8 cellular contexts compared by ENCODE assay signal in the genomic region with DNA sequence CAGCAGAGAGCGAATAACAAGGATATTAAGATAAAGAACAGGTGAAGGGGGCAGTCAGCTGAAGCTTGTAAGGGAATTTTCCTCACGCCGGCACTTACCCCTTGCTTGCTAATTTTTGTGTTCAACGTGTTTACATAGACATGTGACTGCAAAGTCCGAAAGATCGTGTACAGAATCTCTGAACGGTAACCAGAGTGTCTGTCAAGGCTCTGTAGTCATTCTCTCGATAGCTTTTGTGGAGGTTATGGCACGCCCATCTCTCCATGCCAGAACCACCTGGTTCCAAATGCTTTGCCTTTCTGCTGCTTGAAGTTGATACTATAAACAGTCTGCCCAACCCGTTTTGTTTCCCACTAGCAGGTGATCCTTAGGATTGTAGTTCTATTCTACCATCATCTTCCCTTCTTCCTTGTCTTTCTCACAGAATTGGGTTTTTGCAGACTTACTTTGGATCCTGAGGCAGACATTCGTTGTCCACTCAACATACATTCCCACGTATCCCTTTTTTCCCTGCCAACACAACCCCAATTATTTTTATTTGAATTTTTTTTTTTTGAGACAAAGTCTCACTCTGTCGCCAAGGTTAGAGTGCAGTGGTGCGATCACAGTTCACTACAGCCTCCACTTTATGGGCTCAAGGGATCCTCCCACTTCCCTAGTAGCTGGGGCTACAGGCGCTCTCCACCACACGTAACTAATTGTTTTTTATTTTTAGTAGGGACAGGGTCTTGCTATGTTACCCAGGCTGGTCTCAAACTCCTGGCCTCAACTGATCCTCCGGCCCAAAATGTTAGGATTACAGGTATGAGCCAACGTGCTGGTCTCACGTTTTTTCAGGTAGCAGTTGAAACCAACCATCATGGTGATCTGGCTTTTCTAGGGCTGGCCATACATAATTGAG. TPM values are rescaled to one million over a fixed set of nuclear protein-coding genes. Genes with fewer than 3 reads are reported as not detected.
DNase-seq lines count a peak whose midpoint lies in the region; ATAC-seq and TF ChIP-seq lines count a peak whose summit lies in the region.

No MANE protein-coding gene starts in this region.

- peaks cover 41% of the 10 kb centered on the region for H3F3A ChIP-seq in SK-N-SH (replicated peaks; ENCODE audit: insufficient read depth)

- H3K27me3 ChIP-seq in SK-N-SH (ENCODE audit: insufficient read depth), result no peaks in the 10 kb centered on the region
- no peaks in the 10 kb centered on the region for H3K27me3 ChIP-seq in mesendoderm (ENCODE audit: insufficient read depth, low read length, poor library complexity)
- no peaks in the 10 kb centered on the region for H3K27me3 ChIP-seq in aorta (ENCODE audit: control insufficient read depth in 1 of 2, insufficient read depth in 2 of 2, low read length in 1 of 2)

- H3K56ac ChIP-seq in mesendoderm (ENCODE audit: low read length), result peak overlapping the region; percentile 93

- H3K4me2 ChIP-seq in SK-N-SH (peak overlapping the region; percentile 84), mesendoderm (ENCODE audit: low read length) (peak overlapping the region; percentile 71)

- H3K4ac ChIP-seq in mesendoderm (ENCODE audit: low read depth, low read length), result peak overlapping the region; percentile 93

- no peaks in the 10 kb centered on the region for H3K79me1 ChIP-seq in mesendoderm (ENCODE audit: low read length)

- H4K5ac ChIP-seq in mesendoderm (ENCODE audit: low read length), result no peak overlapping the region

- H3K9ac ChIP-seq in SK-N-SH (peak overlapping the region; percentile 99), mesendoderm (ENCODE audit: low read length) (peak overlapping the region; percentile 90)

- no peak overlapping the region for H3K23ac ChIP-seq in mesendoderm (ENCODE audit: low read length)

- no peaks in the 10 kb centered on the region for H3K9me2 ChIP-seq in SK-N-SH

- H3K4me1 ChIP-seq in SK-N-SH (ENCODE audit: control insufficient read depth in 1 of 2, insufficient read depth in 2 of 2, low read depth in 1 of 2, low read length in 1 of 2) (peaks cover 2 to 10% of the 10 kb centered on the region in 2 experiments; a peak in 3 of 4 replicates), mesendoderm (ENCODE audit: control insufficient read depth, low read depth, low read length) (peaks cover 2% of the 10 kb centered on the region), aorta (ENCODE audit: control insufficient read depth in 1 of 2, insufficient read depth in 2 of 2, low read length in 2 of 2) (no peaks in the 10 kb centered on the region)

- WGBS in SK-N-SH (ENCODE audit: low lambda C conversion rate), result 42% methylated on average over 19 of the region's 19 CpGs
- WGBS in mesendoderm (ENCODE audit: extremely low coverage, insufficient coverage, low lambda C conversion rate), result no CpG with 5 or more reads among the region's 19 CpGs
- 32 to 33% methylated on average over 19 of the region's 19 CpGs for WGBS in aorta, 2 donors

- no peak for TF ChIP-seq CTCF in SK-N-SH (IDR thresholded peaks at IDR 0.05)

- TF ChIP-seq EP300 in SK-N-SH (IDR thresholded peaks at IDR 0.05; ENCODE audit: borderline replicate concordance in 1 of 2, low read depth in 1 of 2, low read length in 1 of 2), result no peak

- peaks cover 5 to 21% of the 10 kb centered on the region in 2 experiments for H3K36me3 ChIP-seq in SK-N-SH (replicated peaks in 1 of 2; ENCODE audit: control insufficient read depth in 1 of 2, insufficient read depth in 2 of 2, low read length in 1 of 2)
- H3K36me3 ChIP-seq in mesendoderm (ENCODE audit: control insufficient read depth, insufficient read depth, low read length), result no peaks in the 10 kb centered on the region
- H3K36me3 ChIP-seq in aorta (ENCODE audit: control insufficient read depth in 1 of 2, insufficient read depth in 2 of 2, low read length in 1 of 2), result no peaks in the 10 kb centered on the region

- CTCF ChIA-PET in SK-N-SH (lab: Yijun Ruan, JAX), result no interaction called here

- H2BK15ac ChIP-seq in mesendoderm (replicated peaks; ENCODE audit: low read depth), result no peak overlapping the region

- H2BK5ac ChIP-seq in mesendoderm (ENCODE audit: low read length), result no peak overlapping the region

- intact Hi-C loops in aorta (cut with DNase I), result loop anchor here in 1 of 2 donors (2.0 to 5.0 kb wide), 3 partner anchors 67 to 415 kb away; a partner anchor contains a TSS

- ATAC-seq in HG02938 (IDR thresholded peaks at IDR 0.05; ENCODE audit: unreplicated experiment) (peak; percentile 26), aorta (ENCODE audit: low FRiP score) (no peak)

- H3K9me3 ChIP-seq in SK-N-SH (no peaks in the 10 kb centered on the region), aorta (ENCODE audit: control insufficient read depth, low read length) (no peaks in the 10 kb centered on the region)

- H3K27ac ChIP-seq in SK-N-SH (ENCODE audit: low read depth in 2 of 2, low read length in 1 of 2) (peak overlapping the region; percentile 90 to 98), mesendoderm (ENCODE audit: low read depth, low read length) (peak overlapping the region; percentile 100), aorta (ENCODE audit: low read depth in 1 of 2, low read length in 2 of 2) (peak overlapping the region; percentile 91 to 93)

- peaks cover 29% of the 10 kb centered on the region for H4K20me1 ChIP-seq in SK-N-SH (ENCODE audit: insufficient read depth)

- TF ChIP-seq RAD21 in SK-N-SH (IDR thresholded peaks at IDR 0.05; ENCODE audit: low read length), result no peak

- in situ Hi-C loops in KBM-7 (cut with MboI; ENCODE audit: low pct_unique_long_range_greater_than_20kb, low sequenced_read_pairs), result no loop called here

- H3K18ac ChIP-seq in mesendoderm (ENCODE audit: low read length), result peak overlapping the region; percentile 100

- peaks cover 52% of the 10 kb centered on the region for H3K79me2 ChIP-seq in SK-N-SH (ENCODE audit: insufficient read depth)
- H3K79me2 ChIP-seq in mesendoderm (ENCODE audit: control insufficient read depth, insufficient read depth, low read length), result peaks cover 34% of the 10 kb centered on the region

- no peak overlapping the region for H2BK120ac ChIP-seq in mesendoderm (ENCODE audit: low read depth, low read length)

- H2AFZ ChIP-seq in SK-N-SH (ENCODE audit: low read depth), result peak overlapping the region; percentile 53

- peak overlapping the region; percentile 70 to 98 for H3K4me3 ChIP-seq in SK-N-SH (ENCODE audit: low read depth in 2 of 2, low read length in 1 of 2)
- H3K4me3 ChIP-seq in mesendoderm (ENCODE audit: low read length), result peak overlapping the region; percentile 76
- peak overlapping the region; percentile 91 to 97 for H3K4me3 ChIP-seq in aorta (ENCODE audit: low read length in 2 of 2)

- POLR2A ChIA-PET in SK-N-SH (lab: Yijun Ruan, JAX), result no interaction called here

- DNase-seq in EL (peak; percentile 40), SK-N-SH (peak; percentile 27), dedifferentiated amniotic fluid mesenchymal stem cell (ENCODE audit: extremely low spot score) (peak; percentile 22), mesendoderm (peak; percentile 30), aorta (no peak), KBM-7 (no peak)
- DNase-seq in stimulated activated CD4-positive, alpha-beta T cell treated with anti-CD3 and anti-CD28 coated beads, Interleukin-4, amount 100 ng/mL, for 1 hour, result no peak

- no peak overlapping the region for H2AK5ac ChIP-seq in mesendoderm (ENCODE audit: low read length)

- H4K8ac ChIP-seq in mesendoderm (ENCODE audit: low read depth, low read length), result no peak overlapping the region

TF ChIP-seq in SK-N-SH, 30 proteins besides CTCF, POLR2A, EP300 and RAD21 (continues in another document):
- TF ChIP-seq ELF1 (IDR thresholded peaks at IDR 0.05) (no peak), TEAD4 (IDR thresholded peaks at IDR 0.05; ENCODE audit: borderline replicate concordance, insufficient read depth) (no peak), TAF1 (IDR thresholded peaks at IDR 0.05; ENCODE audit: borderline replicate concordance, low read depth, low read length) (no peak), TCF12 (IDR thresholded peaks at IDR 0.05) (no peak), GATA2 (CRISPR knock-in tag; IDR thresholded peaks at IDR 0.05) (no peak), FOXJ3 (CRISPR knock-in tag; IDR thresholded peaks at IDR 0.05) (no peak), FOXM1 (IDR thresholded peaks at IDR 0.05; ENCODE audit: low read depth) (no peak), MXI1 (IDR thresholded peaks at IDR 0.05; ENCODE audit: low read depth, low read length) (peak; percentile 91), CHD2 (IDR thresholded peaks at IDR 0.05; ENCODE audit: low read length, partially characterized antibody) (no peak)
- TF ChIP-seq, protein P1, sequence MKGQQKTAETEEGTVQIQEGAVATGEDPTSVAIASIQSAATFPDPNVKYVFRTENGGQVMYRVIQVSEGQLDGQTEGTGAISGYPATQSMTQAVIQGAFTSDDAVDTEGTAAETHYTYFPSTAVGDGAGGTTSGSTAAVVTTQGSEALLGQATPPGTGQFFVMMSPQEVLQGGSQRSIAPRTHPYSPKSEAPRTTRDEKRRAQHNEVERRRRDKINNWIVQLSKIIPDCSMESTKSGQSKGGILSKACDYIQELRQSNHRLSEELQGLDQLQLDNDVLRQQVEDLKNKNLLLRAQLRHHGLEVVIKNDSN (IDR thresholded peaks at IDR 0.05; ENCODE audit: borderline replicate concordance, low read depth), result no peak
- TF ChIP-seq, protein P2, sequence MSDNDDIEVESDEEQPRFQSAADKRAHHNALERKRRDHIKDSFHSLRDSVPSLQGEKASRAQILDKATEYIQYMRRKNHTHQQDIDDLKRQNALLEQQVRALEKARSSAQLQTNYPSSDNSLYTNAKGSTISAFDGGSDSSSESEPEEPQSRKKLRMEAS (IDR thresholded peaks at IDR 0.05; ENCODE audit: low read depth), result peak; percentile 42; the same call in 1 of the 2 replicates
- TF ChIP-seq, protein P3, sequence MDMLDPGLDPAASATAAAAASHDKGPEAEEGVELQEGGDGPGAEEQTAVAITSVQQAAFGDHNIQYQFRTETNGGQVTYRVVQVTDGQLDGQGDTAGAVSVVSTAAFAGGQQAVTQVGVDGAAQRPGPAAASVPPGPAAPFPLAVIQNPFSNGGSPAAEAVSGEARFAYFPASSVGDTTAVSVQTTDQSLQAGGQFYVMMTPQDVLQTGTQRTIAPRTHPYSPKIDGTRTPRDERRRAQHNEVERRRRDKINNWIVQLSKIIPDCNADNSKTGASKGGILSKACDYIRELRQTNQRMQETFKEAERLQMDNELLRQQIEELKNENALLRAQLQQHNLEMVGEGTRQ (IDR thresholded peaks at IDR 0.05; ENCODE audit: borderline replicate concordance, low read depth, low read length), result no peak

RNA-seq across cellular contexts. Expression of a gene that starts 1.3 kb away (rescaled TPM):
- polyA plus RNA-seq in SK-N-SH (2012; rRNA removed) (31.4 and 40.5 TPM in 2 replicates), aorta (10 to 100 TPM; 25.2 to 54.4 TPM)
- 35.3 and 43.2 TPM in 2 replicates for polyA plus RNA-seq in SK-N-SH (2012; cell fraction: cytosol; rRNA removed)
- 61.1 and 110 TPM in 2 replicates for polyA plus RNA-seq in SK-N-SH (2012; cell fraction: nucleus; rRNA removed)
- 34.3 TPM for polyA plus RNA-seq in mesendoderm (2013, experiment 1 of 2)
- 32.0 TPM for polyA plus RNA-seq in mesendoderm (2013, experiment 2 of 2)
- total RNA-seq in aorta, result 100 to 1,000 TPM; 128 to 146 TPM

Comparison
In these comparisons a context has a peak if more than half of its experiments do, and no peak if none do; other contexts are left out.
1. DNase-seq: peak in EL (single experiment), SK-N-SH (single experiment), dedifferentiated amniotic fluid mesenchymal stem cell (single experiment) and mesendoderm (single experiment); none in aorta (0 of 2), KBM-7 (single experiment) and stimulated activated CD4-positive, alpha-beta T cell treated with anti-CD3 and anti-CD28 coated beads, Interleukin-4, amount 100 ng/mL, for 1 hour (single experiment).
2. Peak in every context shown above with its lines, with median percentiles within 50 percentile points of each other: H3K27ac ChIP-seq and H3K4me3 ChIP-seq.